In the genomic region with DNA sequence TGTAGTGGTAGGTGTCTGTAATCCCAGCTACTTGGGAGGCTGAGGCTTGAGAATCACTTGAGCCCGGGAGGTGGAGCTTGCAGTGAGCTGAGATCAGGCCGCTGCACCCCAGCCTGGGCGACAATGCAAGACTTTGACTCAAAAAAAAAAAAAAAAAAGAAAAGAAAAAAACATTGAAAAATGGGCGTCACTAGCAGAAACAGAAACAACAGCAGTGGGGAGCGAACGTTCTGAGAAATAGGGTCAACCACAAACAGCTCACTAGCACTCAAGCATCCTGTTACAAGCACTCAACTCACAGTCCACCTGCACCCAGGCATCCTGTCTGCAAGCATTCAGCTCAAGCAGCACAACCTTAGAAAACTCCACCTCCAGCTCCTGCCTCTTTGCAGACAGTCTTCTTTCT, we compare ENCODE assay signal across 8 cellular contexts. TPM values are rescaled to one million over a fixed set of nuclear protein-coding genes. Genes with fewer than 3 reads are reported as not detected.
DNase-seq lines count a peak whose midpoint lies in the region; ATAC-seq and TF ChIP-seq lines count a peak whose summit lies in the region.

No MANE protein-coding gene starts in this region.

- H3K27me3 ChIP-seq in gastrocnemius medialis = no peaks in the 10 kb centered on the region

- DNase-seq in NCI-H2107 (lab: John Stamatoyannopoulos, UW) = peak; percentile 68
- DNase-seq in activated CD8-positive, alpha-beta memory T cell treated with anti-CD3 and anti-CD28 coated beads for 4 hours (ENCODE audit: low read depth in 2 of 2) = peak; percentile 48 to 63
- DNase-seq in memory B cell (ENCODE audit: low spot score in 2 of 2) = peak in 1 of 2 donors; percentile 69
- DNase-seq in gastrocnemius medialis = no peak
- no peak for DNase-seq in GM03348 (ENCODE audit: low spot score)
- DNase-seq in inferior parietal cortex (ENCODE audit: extremely low spot score) = no peak

- TF ChIP-seq POLR2A in gastrocnemius medialis (IDR thresholded peaks at IDR 0.05) = no peak

- H3K9me3 ChIP-seq in gastrocnemius medialis = no peaks in the 10 kb centered on the region

- peaks cover 13% of the 10 kb centered on the region for H3K36me3 Mint-ChIP-seq in memory B cell

- peak overlapping the region; percentile 29 for H3K4me3 Mint-ChIP-seq in memory B cell

- ATAC-seq in GM18520 (IDR thresholded peaks at IDR 0.05; ENCODE audit: unreplicated experiment) (peak; percentile 97), HG02678 (IDR thresholded peaks at IDR 0.05; ENCODE audit: unreplicated experiment) (peak; percentile 100), memory B cell (ENCODE audit: low read depth) (peak; percentile 93), gastrocnemius medialis (no peak)

- in situ Hi-C loops in gastrocnemius medialis (cut with MboI; ENCODE audit: low sequenced_read_pairs in 4 of 4) = no loop called here

- no peaks in the 10 kb centered on the region for H3K27me3 Mint-ChIP-seq in memory B cell

- no peaks in the 10 kb centered on the region for H3K36me3 ChIP-seq in gastrocnemius medialis

- peaks cover 54% of the 10 kb centered on the region for H3K4me1 Mint-ChIP-seq in memory B cell

- no peak overlapping the region for H3K27ac ChIP-seq in gastrocnemius medialis

- H3K9me3 Mint-ChIP-seq in memory B cell = no peaks in the 10 kb centered on the region

- no peak overlapping the region for H3K4me3 ChIP-seq in gastrocnemius medialis

- TF ChIP-seq CTCF in gastrocnemius medialis (IDR thresholded peaks at IDR 0.05 in 4 of 5, conservative IDR thresholded peaks at IDR 0.05 in 1 of 5) = no peak

- H3K27ac Mint-ChIP-seq in memory B cell = peak overlapping the region; percentile 88

- no peaks in the 10 kb centered on the region for H3K4me1 ChIP-seq in gastrocnemius medialis

- intact Hi-C loops in gastrocnemius medialis (cut with DNase I; ENCODE audit: low total_unique reads) = no loop called here

RNA-seq across cellular contexts. Expression of gene TRIM14, which starts 17.2 kb away (rescaled TPM):
- total RNA-seq in gastrocnemius medialis = 1 to 10 TPM; 1.1 to 3.2 (median 1.3) TPM

RNA-seq across cellular contexts. Expression of gene NANS, which starts 45.3 kb away (rescaled TPM):
- total RNA-seq in gastrocnemius medialis = 10 to 100 TPM; 29.0 to 64.7 (median 34.2) TPM

Comparison
In these comparisons a context has a peak if more than half of its experiments do, and no peak if none do; other contexts are left out.
1. ATAC-seq: peak in GM18520 (single experiment), HG02678 (single experiment) and memory B cell (single experiment); none in gastrocnemius medialis (0 of 2).
2. DNase-seq: peak in NCI-H2107 (single experiment) and activated CD8-positive, alpha-beta memory T cell treated with anti-CD3 and anti-CD28 coated beads for 4 hours (2 of 2); none in gastrocnemius medialis (0 of 2), GM03348 (single experiment) and inferior parietal cortex (single experiment).